ENCODE assay signal across 14 cellular contexts in the genomic region with DNA sequence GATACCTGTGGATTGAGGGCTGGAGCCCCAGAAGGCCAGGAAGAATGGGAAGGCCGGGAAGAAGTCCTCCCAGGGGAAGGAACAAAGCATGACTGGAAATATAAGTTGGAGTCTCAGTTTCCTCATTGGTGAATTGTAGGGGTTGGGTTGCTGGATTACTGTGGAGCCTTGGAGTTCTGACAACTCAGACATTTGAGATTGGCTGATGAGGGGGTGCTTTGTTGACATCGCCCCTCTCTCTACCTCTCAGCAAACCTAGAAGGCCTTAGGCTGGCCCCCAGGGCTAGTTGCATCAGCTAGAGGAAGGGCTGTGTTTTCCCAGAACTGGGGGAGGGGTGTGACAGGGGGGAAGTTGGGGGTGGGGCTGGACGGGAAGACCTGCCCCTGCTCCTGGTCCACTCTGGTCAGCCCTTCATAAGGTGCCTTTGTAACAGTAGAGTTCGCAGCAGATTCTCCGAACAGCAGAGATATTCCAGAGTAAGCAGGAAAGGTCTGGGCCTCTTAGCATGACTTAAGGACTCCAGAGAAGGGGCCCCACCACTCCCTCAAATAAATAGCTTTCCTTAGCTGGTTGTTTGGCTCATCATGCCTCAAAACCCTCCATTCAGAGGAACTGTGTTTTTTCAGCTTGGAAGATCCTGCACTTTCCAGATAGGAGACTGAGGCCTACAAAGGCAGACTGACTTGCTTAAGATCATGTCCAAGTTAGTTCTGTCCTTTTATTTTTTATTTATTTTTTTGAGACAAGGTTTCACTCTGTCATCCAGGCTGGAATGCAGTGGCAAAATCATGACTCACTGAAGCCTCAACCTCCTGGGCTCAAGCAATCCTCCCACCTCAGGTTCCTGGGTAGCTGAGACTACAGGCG. TPM values are rescaled to one million over a fixed set of nuclear protein-coding genes. Genes with fewer than 3 reads are reported as not detected.
DNase-seq lines count a peak whose midpoint lies in the region; ATAC-seq and TF ChIP-seq lines count a peak whose summit lies in the region.
"Had no signal": no experiment of that assay in that cellular context is flagged by ENCODE, and none has a peak within 500 bp of the region (broad histone marks: within the 10 kb centered on the region; RNA-seq: fewer than 3 reads in every experiment).

No MANE protein-coding gene starts in this region.

- H3K9me3 ChIP-seq in mammary epithelial cell (replicated peaks; ENCODE audit: insufficient read depth, low read length), result no peaks in the 10 kb centered on the region
- H3K9me3 ChIP-seq in upper lobe of left lung, result no peaks in the 10 kb centered on the region
- H3K9me3 ChIP-seq: esophagus muscularis mucosa, transverse colon had no signal

- peak overlapping the region; percentile 48 for H3K4me2 ChIP-seq in mammary epithelial cell (ENCODE audit: insufficient read depth, low read depth, low read length)

- BruUV-seq in mammary epithelial cell (replicated peaks; lab: Mats Ljungman, UMichigan), result no TSS peak

- intact Hi-C loops in mammary epithelial cell (cut with micrococcal nuclease), result no loop called here

- TF ChIP-seq CTCF in NB4 (IDR thresholded peaks at IDR 0.05; ENCODE audit: low read depth, low read length), result no peak
- no peak for TF ChIP-seq CTCF in mammary epithelial cell (conservative IDR thresholded peaks at IDR 0.05 in 1 of 2, IDR thresholded peaks at IDR 0.05 in 1 of 2; ENCODE audit: extremely low read depth in 1 of 2, insufficient read depth in 1 of 2, low read depth in 1 of 2, low read length in 2 of 2)
- no peak for TF ChIP-seq CTCF in GM13977 (IDR thresholded peaks at IDR 0.05; ENCODE audit: extremely low read depth, insufficient read depth, missing control alignments)
- TF ChIP-seq CTCF in upper lobe of left lung (IDR thresholded peaks at IDR 0.05), result no peak

- peak overlapping the region; percentile 85 for H3K27ac ChIP-seq in mammary epithelial cell (ENCODE audit: insufficient read depth, low read depth, low read length)
- no peak overlapping the region for H3K27ac ChIP-seq in upper lobe of left lung
- H3K27ac ChIP-seq: esophagus muscularis mucosa, transverse colon had no signal

- dilution Hi-C loops in mammary epithelial cell (cut with HindIII; ENCODE audit: low sequenced_read_pairs), result no loop called here

- 71% methylated on average over 4 of the region's 6 CpGs for WGBS in mammary epithelial cell (ENCODE audit: low coverage, missing lambda C conversion rate)
- 81 to 82% methylated on average over 6 of the region's 6 CpGs for WGBS in upper lobe of left lung, 2 donors

- H4K20me1 ChIP-seq in mammary epithelial cell (ENCODE audit: insufficient read depth, low read length), result no peaks in the 10 kb centered on the region

- H2AFZ ChIP-seq in mammary epithelial cell (ENCODE audit: low read depth, low read length), result peak overlapping the region; percentile 77

- no peaks in the 10 kb centered on the region for H3K79me2 ChIP-seq in mammary epithelial cell (ENCODE audit: insufficient read depth, low read length)

- H3K4me1 ChIP-seq in mammary epithelial cell (ENCODE audit: insufficient read depth, low read length) (peaks cover 11% of the 10 kb centered on the region), upper lobe of left lung (peaks cover 0 to 8% (median 1%) of the 10 kb centered on the region in 4 donors)

- DNase-seq in Daoy (ENCODE audit: low read depth) (peak; percentile 82), NB4 (ENCODE audit: low read depth) (peak; percentile 45), mammary epithelial cell (peak; percentile 81), myocyte (ENCODE audit: low read depth) (peak; percentile 61), GM13977 (ENCODE audit: low spot score) (no peak), upper lobe of left lung (no peak)
- DNase-seq: activated gamma-delta T cell; naive B cell; NCI-H2171 treated with DMSO at 0.1 percent for 48 hours; stimulated activated CD4-positive, alpha-beta T cell treated with anti-CD3 and anti-CD28 coated beads, Interleukin-2, amount 100 ng/mL, for 48 hours; transverse colon had no signal

- H3K36me3 ChIP-seq in mammary epithelial cell (ENCODE audit: insufficient read depth, low read length), result no peaks in the 10 kb centered on the region
- no peaks in the 10 kb centered on the region for H3K36me3 ChIP-seq in upper lobe of left lung
- H3K36me3 ChIP-seq: esophagus muscularis mucosa, transverse colon had no signal

- in situ Hi-C loops in mammary epithelial cell (cut with MboI; ENCODE audit: low sequenced_read_pairs in 2 of 2), result no loop called here
- in situ Hi-C loops in GM13977 (cut with MboI; ENCODE audit: low pct_unique_long_range_greater_than_20kb, low sequenced_read_pairs, unreplicated experiment), result no loop called here

- no peaks in the 10 kb centered on the region for H3K27me3 ChIP-seq in mammary epithelial cell (ENCODE audit: insufficient read depth, low read length)
- H3K27me3 ChIP-seq in upper lobe of left lung, result no peaks in the 10 kb centered on the region
- H3K27me3 ChIP-seq: esophagus muscularis mucosa, transverse colon had no signal

- ATAC-seq in upper lobe of left lung (ENCODE audit: low FRiP score in 2 of 2) (no peak), HG02970 (IDR thresholded peaks at IDR 0.05; ENCODE audit: low FRiP score, unreplicated experiment) (no peak), esophagus mucosa (no peak)

- H3K9ac ChIP-seq in mammary epithelial cell (ENCODE audit: insufficient read depth, low read length), result no peak overlapping the region

- H3K4me3 ChIP-seq in NB4 (ENCODE audit: low read depth, low read length) (no peak overlapping the region), mammary epithelial cell (replicated peaks in 1 of 3; ENCODE audit: insufficient read depth in 1 of 3, low read depth in 2 of 3, low read length in 3 of 3) (no peak overlapping the region), upper lobe of left lung (no peak overlapping the region)
- H3K4me3 ChIP-seq: esophagus muscularis mucosa, transverse colon had no signal

- CTCF ChIA-PET in mammary epithelial cell (lab: Charles Lee; ENCODE audit: low non-redundant PET), result interaction anchor here (0.7 kb wide), 1 partner anchor 56 kb away, joined by 4 read pairs; no protein-coding TSS in a partner anchor

- no peak for TF ChIP-seq POLR2A in NB4 (IDR thresholded peaks at IDR 0.05; ENCODE audit: extremely low read depth, insufficient read length)
- TF ChIP-seq POLR2A in upper lobe of left lung (IDR thresholded peaks at IDR 0.05), result no peak

- no peak for TF ChIP-seq EP300 in upper lobe of left lung (IDR thresholded peaks at IDR 0.05)

RNA-seq across cellular contexts. Expression of a gene that starts 12.5 kb away (rescaled TPM):
- not detected in 2 replicates for total RNA-seq in Daoy (2014; rRNA removed; shearing (Covaris generic))
- total RNA-seq in mammary epithelial cell (not detected), myocyte (3.5 and 4.1 TPM in 2 replicates), upper lobe of left lung (under 1 TPM in 1 of 6 donors, not detected in 5; 0.17 TPM), esophagus mucosa (not detected)
- polyA plus RNA-seq in mammary epithelial cell, result not detected
- not detected for polyA minus RNA-seq in mammary epithelial cell
- 0.52 TPM for polyA plus RNA-seq in myocyte (2012)
- total RNA-seq: esophagus muscularis mucosa, transverse colon had no signal

RNA-seq across cellular contexts. Expression of a gene that starts 28.1 kb away (rescaled TPM):
- 8.4 and 9.9 TPM in 2 replicates for total RNA-seq in Daoy (2014; rRNA removed; shearing (Covaris generic))
- total RNA-seq in mammary epithelial cell (10 to 100 TPM in 1 of 2 donors, 1 to 10 TPM in 1; 7.2 to 11.1 TPM), myocyte (0.35 and 1.2 TPM in 2 replicates), upper lobe of left lung (10 to 100 TPM; 10.3 to 28.6 (median 24.3) TPM), esophagus mucosa (2.3 TPM)
- 23.2 TPM for polyA plus RNA-seq in mammary epithelial cell
- polyA minus RNA-seq in mammary epithelial cell, result 18.1 TPM
- 0.38 TPM for polyA plus RNA-seq in myocyte (2012)

RNA-seq across cellular contexts. Expression of a gene that starts 28.5 kb away (rescaled TPM):
- total RNA-seq in Daoy (2014; rRNA removed; shearing (Covaris generic)), result 113 and 180 TPM in 2 replicates
- 100 to 1,000 TPM; 108 to 209 TPM for total RNA-seq in mammary epithelial cell
- 165 TPM for polyA plus RNA-seq in mammary epithelial cell
- 11.5 TPM for polyA minus RNA-seq in mammary epithelial cell
- 130 and 147 TPM in 2 replicates for total RNA-seq in myocyte
- 361 TPM for polyA plus RNA-seq in myocyte (2012)
- 100 to 1,000 TPM in 3 of 6 donors, 10 to 100 TPM in 3; 19.9 to 155 (median 91.4) TPM for total RNA-seq in upper lobe of left lung
- total RNA-seq in esophagus mucosa, result 145 TPM

RNA-seq across cellular contexts. Expression of a gene that starts 56.7 kb away (rescaled TPM):
- total RNA-seq in Daoy (2014; rRNA removed; shearing (Covaris generic)), result 35.9 and 55.1 TPM in 2 replicates
- 10 to 100 TPM; 25.0 to 28.0 TPM for total RNA-seq in mammary epithelial cell
- 15.7 TPM for polyA plus RNA-seq in mammary epithelial cell
- polyA minus RNA-seq in mammary epithelial cell, result 28.7 TPM
- 22.1 and 24.7 TPM in 2 replicates for total RNA-seq in myocyte
- polyA plus RNA-seq in myocyte (2012), result 18.4 TPM
- total RNA-seq in upper lobe of left lung, result 10 to 100 TPM; 15.3 to 58.7 (median 28.8) TPM
- 16.1 TPM for total RNA-seq in esophagus mucosa

Comparison
In these comparisons a context has a peak if more than half of its experiments do, and no peak if none do; other contexts are left out.
1. DNase-seq: peak in Daoy (single experiment), NB4 (single experiment), mammary epithelial cell (single experiment) and myocyte (single experiment); none in GM13977 (single experiment) and upper lobe of left lung (0 of 2).